ENCODE assay signal across 17 cellular contexts in genomic region chrX:866441-866990, GRCh38.
"Had no signal": no experiment of that assay in that cellular context is flagged by ENCODE, and none has a peak within 500 bp of the region (broad histone marks: within the 10 kb centered on the region; RNA-seq: fewer than 3 reads in every experiment).

No MANE protein-coding gene starts in this region.

- H3K36me3 Mint-ChIP-seq: activated naive CD4-positive, alpha-beta T cell treated with anti-CD3 and anti-CD28 coated beads, Interleukin-2, amount 50 U/mL, for 24 hours; naive B cell had no signal

- H3K4me1 ChIP-seq: body of pancreas, gastrocnemius medialis, thyroid gland had no signal

- H3K4me3 ChIP-seq: body of pancreas, cardiac muscle cell, gastrocnemius medialis, thyroid gland had no signal

- H3K9me3 ChIP-seq: body of pancreas, gastrocnemius medialis, thyroid gland had no signal

- H3K9me3 Mint-ChIP-seq: activated naive CD4-positive, alpha-beta T cell treated with anti-CD3 and anti-CD28 coated beads, Interleukin-2, amount 50 U/mL, for 24 hours; activated T-helper 1 cell treated with anti-CD3 and anti-CD28 coated beads, Interleukin-12 subunit alpha, Interleukin-12 subunit beta, Interleukin-2, Interleukin-4 antibody, amounts not matched to agents 30 ng/mL and 10 ng/mL and 1 ng/mL, durations not matched to agents 14 hours and 24 hours and 36 hours; stimulated activated naive CD8-positive, alpha-beta T cell treated with anti-CD3 and anti-CD28 coated beads, Interleukin-15, Interleukin-2, amounts not matched to agents 100 ng/mL and 50 ng/mL, for 24 hours had no signal

- H3K4me1 Mint-ChIP-seq: activated naive CD4-positive, alpha-beta T cell treated with anti-CD3 and anti-CD28 coated beads, Interleukin-2, amount 50 U/mL, for 24 hours; naive B cell; neural crest cell had no signal

- H3K27ac ChIP-seq: body of pancreas, cardiac muscle cell, gastrocnemius medialis, thyroid gland had no signal

- H3K4me3 Mint-ChIP-seq: activated CD8-positive, alpha-beta T cell treated with anti-CD3 and anti-CD28 coated beads for 36 hours; activated naive CD4-positive, alpha-beta T cell treated with anti-CD3 and anti-CD28 coated beads, Interleukin-2, amount 50 U/mL, for 24 hours; activated T-helper 1 cell treated with anti-CD3 and anti-CD28 coated beads, Interleukin-12 subunit alpha, Interleukin-12 subunit beta, Interleukin-2, Interleukin-4 antibody, amounts not matched to agents 30 ng/mL and 10 ng/mL and 1 ng/mL, durations not matched to agents 14 hours and 24 hours and 36 hours; dendritic cell treated with granulocyte-macrophage colony-stimulating factor and Interleukin-4, amounts not matched to agents 40 ng/mL and 50 ng/mL, for 4 days; naive B cell; neural crest cell; stimulated activated naive CD8-positive, alpha-beta T cell treated with anti-CD3 and anti-CD28 coated beads, Interleukin-15, Interleukin-2, amounts not matched to agents 100 ng/mL and 50 ng/mL, for 24 hours had no signal

- DNase-seq: activated CD4-positive, alpha-beta T cell treated with anti-CD3 and anti-CD28 coated beads for 48 hours; activated CD8-positive, alpha-beta T cell treated with anti-CD3 and anti-CD28 coated beads for 36 hours; activated gamma-delta T cell; anterior cingulate cortex; body of pancreas; effector CD4-positive, alpha-beta T cell; gastrocnemius medialis; naive B cell; substantia nigra; thyroid gland had no signal

- H3K36me3 ChIP-seq: cardiac muscle cell, gastrocnemius medialis, thyroid gland had no signal

- H3K27me3 ChIP-seq: body of pancreas, cardiac muscle cell, thyroid gland had no signal

- H3K27ac Mint-ChIP-seq: activated CD8-positive, alpha-beta T cell treated with anti-CD3 and anti-CD28 coated beads for 36 hours; activated naive CD4-positive, alpha-beta T cell treated with anti-CD3 and anti-CD28 coated beads, Interleukin-2, amount 50 U/mL, for 24 hours; activated T-helper 1 cell treated with anti-CD3 and anti-CD28 coated beads, Interleukin-12 subunit alpha, Interleukin-12 subunit beta, Interleukin-2, Interleukin-4 antibody, amounts not matched to agents 30 ng/mL and 10 ng/mL and 1 ng/mL, durations not matched to agents 14 hours and 24 hours and 36 hours; dendritic cell treated with granulocyte-macrophage colony-stimulating factor and Interleukin-4, amounts not matched to agents 40 ng/mL and 50 ng/mL, for 4 days; naive B cell; progenitor cell of endocrine pancreas; stimulated activated naive CD8-positive, alpha-beta T cell treated with anti-CD3 and anti-CD28 coated beads, Interleukin-15, Interleukin-2, amounts not matched to agents 100 ng/mL and 50 ng/mL, for 24 hours had no signal
